In the genomic region with DNA sequence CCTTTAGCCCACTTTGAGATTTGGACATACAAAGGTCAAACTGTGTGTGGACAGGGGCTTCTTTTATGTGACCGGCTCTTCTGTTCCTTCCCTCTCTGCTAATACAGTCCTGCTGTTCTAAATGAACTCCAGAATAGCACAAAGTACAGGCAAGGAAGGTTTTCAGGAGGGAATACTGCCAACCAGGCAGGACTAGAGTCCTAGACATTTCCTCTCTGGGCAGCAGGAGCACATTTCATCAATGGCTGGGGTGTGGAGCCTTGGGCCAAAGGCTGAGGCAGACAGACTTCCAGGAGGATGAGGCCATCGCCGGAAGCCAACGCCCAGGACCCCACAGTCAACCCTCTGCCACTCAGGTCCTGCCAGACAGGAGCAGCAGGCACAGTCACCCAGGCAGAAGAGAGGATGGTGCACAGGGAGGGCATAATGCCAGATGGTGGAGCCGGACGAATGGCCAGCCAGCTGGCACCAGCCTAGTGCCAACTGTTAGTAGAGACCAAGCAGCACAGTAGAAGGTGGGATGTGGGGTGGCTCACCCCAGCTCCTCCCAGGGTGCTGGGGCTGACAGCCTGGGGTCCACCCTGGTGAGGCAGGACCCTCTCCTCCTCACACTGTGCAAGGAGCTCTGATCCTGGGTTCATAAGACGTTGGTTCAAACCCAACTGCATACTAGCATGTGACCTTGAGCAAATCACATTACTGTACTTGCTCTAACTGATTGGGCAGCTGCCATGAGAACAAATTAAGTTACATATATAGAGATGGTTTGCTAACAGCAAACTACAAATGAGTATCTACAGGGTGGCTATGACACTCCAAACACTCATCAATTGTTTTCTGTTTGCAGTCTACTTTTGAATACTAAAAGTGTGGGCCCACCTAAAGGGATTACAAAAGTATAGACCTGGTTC, we compare ENCODE assay signal across 26 cellular contexts.
DNase-seq lines count a peak whose midpoint lies in the region; ATAC-seq and TF ChIP-seq lines count a peak whose summit lies in the region.
"Had no signal": no experiment of that assay in that cellular context is flagged by ENCODE, and none has a peak within 500 bp of the region (broad histone marks: within the 10 kb centered on the region; RNA-seq: fewer than 3 reads in every experiment).

No MANE protein-coding gene starts in this region.

- ATAC-seq in activated naive CD8-positive, alpha-beta T cell treated with anti-CD3 and anti-CD28 coated beads, Interleukin-2, amount 50 U/mL, for 24 hours = peak; percentile 21
- ATAC-seq in heart left ventricle (peak; percentile 40 to 78 (median 70)), HG03135 (IDR thresholded peaks at IDR 0.05; ENCODE audit: unreplicated experiment) (no peak)
- ATAC-seq: activated naive CD4-positive, alpha-beta T cell treated with anti-CD3 and anti-CD28 coated beads, Interleukin-2, amount 50 U/mL, for 72 hours; activated T-helper 17 cell treated with anti-CD3 and anti-CD28 coated beads, Interleukin-2, amount 50 U/mL, for 72 hours; left colon; naive thymus-derived CD8-positive, alpha-beta T cell had no signal

- H3K27ac Mint-ChIP-seq in activated naive CD8-positive, alpha-beta T cell treated with anti-CD3 and anti-CD28 coated beads, Interleukin-2, amount 50 U/mL, for 24 hours = no peak overlapping the region
- no peak overlapping the region for H3K27ac Mint-ChIP-seq in activated naive CD8-positive, alpha-beta T cell treated with anti-CD3 and anti-CD28 coated beads for 36 hours
- H3K27ac Mint-ChIP-seq: activated naive CD4-positive, alpha-beta T cell treated with anti-CD3 and anti-CD28 coated beads, Interleukin-2, amount 50 U/mL, for 72 hours; activated T-helper 17 cell treated with anti-CD3 and anti-CD28 coated beads, Interleukin-2, amount 50 U/mL, for 72 hours; naive thymus-derived CD8-positive, alpha-beta T cell; T-helper 2 cell treated with Interferon-gamma antibody and Interleukin-4, amounts not matched to agents 5 μg/mL and 100 μg/mL, for 36 hours had no signal

- no peaks in the 10 kb centered on the region for H3K27me3 ChIP-seq in heart left ventricle
- no peaks in the 10 kb centered on the region for H3K27me3 ChIP-seq in testis
- H3K27me3 ChIP-seq: BLaER1 treated with 17β-estradiol and CSF1 and Interleukin-3, amounts not matched to agents 10 nM and 100 nM; uterus had no signal

- no peaks in the 10 kb centered on the region for H3K9me3 Mint-ChIP-seq in activated naive CD8-positive, alpha-beta T cell treated with anti-CD3 and anti-CD28 coated beads, Interleukin-2, amount 50 U/mL, for 24 hours
- no peaks in the 10 kb centered on the region for H3K9me3 Mint-ChIP-seq in activated naive CD8-positive, alpha-beta T cell treated with anti-CD3 and anti-CD28 coated beads for 36 hours
- H3K9me3 Mint-ChIP-seq: activated naive CD4-positive, alpha-beta T cell treated with anti-CD3 and anti-CD28 coated beads, Interleukin-2, amount 50 U/mL, for 72 hours; activated T-helper 17 cell treated with anti-CD3 and anti-CD28 coated beads, Interleukin-2, amount 50 U/mL, for 72 hours; central memory CD8-positive, alpha-beta T cell; T-helper 2 cell treated with Interferon-gamma antibody and Interleukin-4, amounts not matched to agents 5 μg/mL and 100 μg/mL, for 36 hours had no signal

- TF ChIP-seq POLR2A in heart left ventricle (IDR thresholded peaks at IDR 0.05) = no peak
- no peak for TF ChIP-seq POLR2A in testis (IDR thresholded peaks at IDR 0.05)

- H3K36me3 Mint-ChIP-seq in activated naive CD8-positive, alpha-beta T cell treated with anti-CD3 and anti-CD28 coated beads, Interleukin-2, amount 50 U/mL, for 24 hours (ENCODE audit: low read depth) = no peaks in the 10 kb centered on the region
- no peaks in the 10 kb centered on the region for H3K36me3 Mint-ChIP-seq in activated naive CD8-positive, alpha-beta T cell treated with anti-CD3 and anti-CD28 coated beads for 36 hours
- H3K36me3 Mint-ChIP-seq: activated naive CD4-positive, alpha-beta T cell treated with anti-CD3 and anti-CD28 coated beads, Interleukin-2, amount 50 U/mL, for 72 hours; naive thymus-derived CD8-positive, alpha-beta T cell had no signal

- 38 to 74% (median 64%) methylated on average over 2 to 7 of the region's 7 CpGs for WGBS in heart left ventricle, 4 donors
- 49 to 67% methylated on average over 1 to 7 of the region's 7 CpGs for WGBS in testis, 2 donors

- H3K4me1 Mint-ChIP-seq in activated naive CD8-positive, alpha-beta T cell treated with anti-CD3 and anti-CD28 coated beads, Interleukin-2, amount 50 U/mL, for 24 hours = no peaks in the 10 kb centered on the region
- no peaks in the 10 kb centered on the region for H3K4me1 Mint-ChIP-seq in activated naive CD8-positive, alpha-beta T cell treated with anti-CD3 and anti-CD28 coated beads for 36 hours
- H3K4me1 Mint-ChIP-seq: activated T-helper 17 cell treated with anti-CD3 and anti-CD28 coated beads, Interleukin-2, amount 50 U/mL, for 72 hours had no signal

- intact Hi-C loops in heart left ventricle (cut with DNase I) (no loop called here), testis (cut with DNase I; ENCODE audit: low total_unique reads) (no loop called here)

- H3K4me3 ChIP-seq in heart left ventricle = no peak overlapping the region
- no peak overlapping the region for H3K4me3 ChIP-seq in testis
- H3K4me3 ChIP-seq: BLaER1 treated with 17β-estradiol and CSF1 and Interleukin-3, amounts not matched to agents 10 nM and 100 nM; HAP-1; uterus had no signal

- no peak overlapping the region for H3K4me3 Mint-ChIP-seq in activated naive CD8-positive, alpha-beta T cell treated with anti-CD3 and anti-CD28 coated beads, Interleukin-2, amount 50 U/mL, for 24 hours
- H3K4me3 Mint-ChIP-seq in activated naive CD8-positive, alpha-beta T cell treated with anti-CD3 and anti-CD28 coated beads for 36 hours = no peak overlapping the region
- H3K4me3 Mint-ChIP-seq: activated T-helper 17 cell treated with anti-CD3 and anti-CD28 coated beads, Interleukin-2, amount 50 U/mL, for 72 hours; central memory CD8-positive, alpha-beta T cell; naive thymus-derived CD8-positive, alpha-beta T cell; T-helper 2 cell treated with Interferon-gamma antibody and Interleukin-4, amounts not matched to agents 5 μg/mL and 100 μg/mL, for 36 hours had no signal

- H3K36me3 ChIP-seq in heart left ventricle = no peaks in the 10 kb centered on the region
- H3K36me3 ChIP-seq in testis (ENCODE audit: low read depth, missing control alignments) = no peaks in the 10 kb centered on the region
- H3K36me3 ChIP-seq: BLaER1 treated with 17β-estradiol and CSF1 and Interleukin-3, amounts not matched to agents 10 nM and 100 nM; HAP-1; uterus had no signal

- TF ChIP-seq CTCF in heart left ventricle (IDR thresholded peaks at IDR 0.05) (no peak), testis (IDR thresholded peaks at IDR 0.05) (no peak)

- H3K27me3 Mint-ChIP-seq in activated naive CD8-positive, alpha-beta T cell treated with anti-CD3 and anti-CD28 coated beads, Interleukin-2, amount 50 U/mL, for 24 hours = no peaks in the 10 kb centered on the region
- no peaks in the 10 kb centered on the region for H3K27me3 Mint-ChIP-seq in activated naive CD8-positive, alpha-beta T cell treated with anti-CD3 and anti-CD28 coated beads for 36 hours
- H3K27me3 Mint-ChIP-seq: activated T-helper 17 cell treated with anti-CD3 and anti-CD28 coated beads, Interleukin-2, amount 50 U/mL, for 72 hours; central memory CD8-positive, alpha-beta T cell had no signal

- H3K9me3 ChIP-seq in heart left ventricle = no peaks in the 10 kb centered on the region
- no peaks in the 10 kb centered on the region for H3K9me3 ChIP-seq in testis
- H3K9me3 ChIP-seq: BLaER1 treated with 17β-estradiol and CSF1 and Interleukin-3, amounts not matched to agents 10 nM and 100 nM; HAP-1; uterus had no signal

- DNase-seq in activated naive CD8-positive, alpha-beta T cell treated with anti-CD3 and anti-CD28 coated beads, Interleukin-2, amount 50 U/mL, for 24 hours = no peak
- no peak for DNase-seq in activated naive CD8-positive, alpha-beta T cell treated with anti-CD3 and anti-CD28 coated beads for 36 hours
- DNase-seq in NCI-H446 treated with DMSO at 0.1 percent for 48 hours (lab: John Stamatoyannopoulos, UW) (peak; percentile 99), heart left ventricle (peak; percentile 30 to 66 (median 50)), testis (peak; percentile 45), amniotic stem cell (lab: John Stamatoyannopoulos, UW) (no peak), NCI-H774 (lab: John Stamatoyannopoulos, UW) (no peak)
- DNase-seq: ACHN; activated CD4-positive, alpha-beta T cell treated with anti-CD3 and anti-CD28 coated beads, Interleukin-2, amount 50 U/mL, for 4 hours; activated CD8-positive, alpha-beta memory T cell treated with anti-CD3 and anti-CD28 coated beads, Interleukin-2, amount 50 U/mL, for 4 hours; COR-L47; head of caudate nucleus; left colon; naive thymus-derived CD8-positive, alpha-beta T cell; NCI-H1048; NCI-H2081 treated with DMSO at 0.1 percent for 48 hours; NCI-H526; uterus had no signal

- H3K4me1 ChIP-seq in heart left ventricle (peaks cover 0 to 7% (median 0%) of the 10 kb centered on the region in 12 donors), testis (peaks cover 5% of the 10 kb centered on the region)
- H3K4me1 ChIP-seq: BLaER1 treated with 17β-estradiol and CSF1 and Interleukin-3, amounts not matched to agents 10 nM and 100 nM; HAP-1; uterus had no signal

- H3K27ac ChIP-seq in heart left ventricle (no peak overlapping the region), testis (no peak overlapping the region)
- H3K27ac ChIP-seq: BLaER1 treated with 17β-estradiol and CSF1 and Interleukin-3, amounts not matched to agents 10 nM and 100 nM; HL-60; uterus had no signal

Comparison
In these comparisons a context has a peak if more than half of its experiments do, and no peak if none do; other contexts are left out.
1. DNase-seq: peak in NCI-H446 treated with DMSO at 0.1 percent for 48 hours (single experiment), heart left ventricle (5 of 5) and testis (single experiment); none in activated naive CD8-positive, alpha-beta T cell treated with anti-CD3 and anti-CD28 coated beads, Interleukin-2, amount 50 U/mL, for 24 hours (single experiment), activated naive CD8-positive, alpha-beta T cell treated with anti-CD3 and anti-CD28 coated beads for 36 hours (single experiment), amniotic stem cell (single experiment) and NCI-H774 (single experiment).